15 cellular contexts compared by ENCODE assay signal in the genomic region with DNA sequence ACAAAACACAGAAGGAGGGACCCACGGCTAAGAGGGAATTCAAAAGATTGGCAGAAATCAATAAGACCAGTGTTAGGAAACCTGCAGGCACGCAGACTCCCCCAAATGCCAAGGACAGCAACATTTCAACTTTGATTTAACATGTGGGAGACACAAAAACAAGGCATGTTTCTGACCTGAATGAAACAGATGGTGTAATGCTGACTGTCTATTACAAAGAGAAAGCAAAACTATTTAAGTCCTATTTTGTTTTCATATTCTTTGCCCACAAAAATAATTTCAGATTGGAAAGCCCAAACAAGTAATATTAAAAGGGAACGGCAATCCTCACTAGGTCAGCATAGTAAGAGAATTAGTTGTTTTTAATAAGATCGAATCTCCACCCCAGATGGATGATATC.
DNase-seq lines count a peak whose midpoint lies in the region; ATAC-seq, FAIRE-seq and TF ChIP-seq lines count a peak whose summit lies in the region.
"Had no signal": no experiment of that assay in that cellular context is flagged by ENCODE, and none has a peak within 500 bp of the region (broad histone marks: within the 10 kb centered on the region; RNA-seq: fewer than 3 reads in every experiment).

No MANE protein-coding gene starts in this region.

- peak; percentile 62 for FAIRE-seq in GM18507 (lab: Jason Lieb, UNC)
- FAIRE-seq: frontal cortex had no signal

- no peaks in the 10 kb centered on the region for H3K27me3 Mint-ChIP-seq in CD8-positive, alpha-beta T cell (ENCODE audit: low read depth)

- no peaks in the 10 kb centered on the region for H3K27me3 ChIP-seq in CD8-positive, alpha-beta T cell (ENCODE audit: insufficient read depth, low read length)
- no peaks in the 10 kb centered on the region for H3K27me3 ChIP-seq in testis
- H3K27me3 ChIP-seq: vagina had no signal

- DNase-seq in CD8-positive, alpha-beta T cell = no peak
- DNase-seq in GM18507 (ENCODE audit: extremely low spot score, insufficient read length, low read depth) (no peak), fibroblast of villous mesenchyme (ENCODE audit: low read depth) (peak; percentile 44), testis (no peak), cortex of kidney (lab: John Stamatoyannopoulos, UW) (no peak)
- DNase-seq in activated CD8-positive, alpha-beta memory T cell treated with anti-CD3 and anti-CD28 coated beads, Interleukin-2, amount 50 U/mL, for 48 hours = no peak
- DNase-seq: activated CD4-positive, alpha-beta T cell treated with anti-CD3 and anti-CD28 coated beads for 4 hours; activated naive CD4-positive, alpha-beta T cell treated with anti-CD3 and anti-CD28 coated beads for 36 hours; NCI-H2081 treated with DMSO at 0.1 percent for 48 hours; stimulated activated CD4-positive, alpha-beta T cell treated with anti-CD3 and anti-CD28 coated beads, Interleukin-4, amount 100 ng/mL, for 1 hour had no signal

- H3K9me3 Mint-ChIP-seq in CD8-positive, alpha-beta T cell = peaks cover 18% of the 10 kb centered on the region

- H3K27ac ChIP-seq in CD8-positive, alpha-beta T cell (ENCODE audit: low read depth, low read length) = no peak overlapping the region
- peak overlapping the region; percentile 91 for H3K27ac ChIP-seq in KOPT-K1 (ENCODE audit: low read depth, low read length, poor library complexity, severe bottlenecking)
- H3K27ac ChIP-seq in testis = no peak overlapping the region
- H3K27ac ChIP-seq: vagina had no signal

- TF ChIP-seq CTCF in CD8-positive, alpha-beta T cell (IDR thresholded peaks at IDR 0.05) = no peak
- TF ChIP-seq CTCF in fibroblast of villous mesenchyme (IDR thresholded peaks at IDR 0.05; ENCODE audit: insufficient read depth, low read depth, low read length) (no peak), testis (IDR thresholded peaks at IDR 0.05) (no peak)

- intact Hi-C loops in CD8-positive, alpha-beta T cell (cut with DNase I, micrococcal nuclease) = no loop called here
- intact Hi-C loops in testis (cut with DNase I; ENCODE audit: low total_unique reads) = no loop called here

- CTCF ChIA-PET in CD8-positive, alpha-beta T cell (lab: Charles Lee) = interaction anchor here (0.9 kb wide), 1 partner anchor 13 kb away, joined by 5 read pairs; no protein-coding TSS in a partner anchor

- no peak for ATAC-seq in CD8-positive, alpha-beta T cell
- ATAC-seq in GM18519 (IDR thresholded peaks at IDR 0.05; ENCODE audit: low FRiP score, unreplicated experiment) = no peak
- ATAC-seq: Panc1 had no signal

- H3K9me3 ChIP-seq in CD8-positive, alpha-beta T cell (ENCODE audit: low read length) = no peaks in the 10 kb centered on the region
- H3K9me3 ChIP-seq in KOPT-K1 (ENCODE audit: insufficient read depth, low read length, poor library complexity, severe bottlenecking) (peaks cover 24% of the 10 kb centered on the region), testis (no peaks in the 10 kb centered on the region)
- H3K9me3 ChIP-seq: vagina had no signal

- no peaks in the 10 kb centered on the region for H3K36me3 Mint-ChIP-seq in CD8-positive, alpha-beta T cell

- POLR2A ChIA-PET in CD8-positive, alpha-beta T cell (lab: Charles Lee) = interaction anchor here (1.1 to 2.0 kb wide), 4 partner anchors 11 to 35 kb away, joined by 3 to 7 read pairs (median 4); no protein-coding TSS in a partner anchor

- no peak overlapping the region for H3K4me3 ChIP-seq in CD8-positive, alpha-beta T cell (ENCODE audit: low read depth, low read length)
- peak overlapping the region; percentile 16 for H3K4me3 ChIP-seq in fibroblast of villous mesenchyme (ENCODE audit: low read depth, low read length)
- H3K4me3 ChIP-seq in testis = no peak overlapping the region
- H3K4me3 ChIP-seq: vagina had no signal

- H3K36me3 ChIP-seq in CD8-positive, alpha-beta T cell (ENCODE audit: insufficient read depth, low read length) = no peaks in the 10 kb centered on the region
- no peaks in the 10 kb centered on the region for H3K36me3 ChIP-seq in KOPT-K1 (ENCODE audit: insufficient read depth, low read length)
- no peaks in the 10 kb centered on the region for H3K36me3 ChIP-seq in testis (ENCODE audit: low read depth, missing control alignments)
- H3K36me3 ChIP-seq: vagina had no signal

- no peak for TF ChIP-seq POLR2A in testis (IDR thresholded peaks at IDR 0.05)

- H3K27ac Mint-ChIP-seq in CD8-positive, alpha-beta T cell = no peak overlapping the region
- H3K27ac Mint-ChIP-seq: activated naive CD4-positive, alpha-beta T cell treated with anti-CD3 and anti-CD28 coated beads for 36 hours had no signal

- peak overlapping the region; percentile 20 for H3K4me3 Mint-ChIP-seq in CD8-positive, alpha-beta T cell
- H3K4me3 Mint-ChIP-seq: activated naive CD4-positive, alpha-beta T cell treated with anti-CD3 and anti-CD28 coated beads for 36 hours had no signal

- 31 to 45% methylated on average over 4 of the region's 4 CpGs for WGBS in testis, 2 donors

- H3K4me1 ChIP-seq in CD8-positive, alpha-beta T cell (ENCODE audit: insufficient read depth, low read length) = no peaks in the 10 kb centered on the region
- H3K4me1 ChIP-seq in testis = no peaks in the 10 kb centered on the region
- H3K4me1 ChIP-seq: vagina had no signal

- H3K4me1 Mint-ChIP-seq in CD8-positive, alpha-beta T cell (ENCODE audit: low read depth) = peaks cover 39% of the 10 kb centered on the region
